ENCODE assay signal across 14 cellular contexts in genomic region chr5:14920121-14920520, GRCh38. TPM values are rescaled to one million over a fixed set of nuclear protein-coding genes. Genes with fewer than 3 reads are reported as not detected.
DNase-seq lines count a peak whose midpoint lies in the region; ATAC-seq, FAIRE-seq and TF ChIP-seq lines count a peak whose summit lies in the region.
"Had no signal": no experiment of that assay in that cellular context is flagged by ENCODE, and none has a peak within 500 bp of the region (broad histone marks: within the 10 kb centered on the region; RNA-seq: fewer than 3 reads in every experiment).

No MANE protein-coding gene starts in this region.

- CTCF ChIA-PET in SK-N-SH (lab: Yijun Ruan, JAX), result no interaction called here
- CTCF ChIA-PET in IMR-90 (lab: Yijun Ruan, JAX), result no interaction called here

- in situ Hi-C loops in IMR-90 (cut with MboI; ENCODE audit: low sequenced_read_pairs), result no loop called here

- FAIRE-seq in GM12891 (lab: Jason Lieb, UNC), result no peak

- H2AK5ac ChIP-seq in IMR-90 (ENCODE audit: low read depth, low read length), result no peak overlapping the region

- peaks cover 6 to 17% of the 10 kb centered on the region in 2 experiments for H3K4me1 ChIP-seq in SK-N-SH (ENCODE audit: control insufficient read depth in 1 of 2, insufficient read depth in 2 of 2, low read depth in 1 of 2, low read length in 1 of 2)
- H3K4me1 ChIP-seq in IMR-90 (ENCODE audit: control insufficient read depth, insufficient read depth, low read length), result peaks cover 15% of the 10 kb centered on the region

- peak overlapping the region; percentile 42 for H3K27ac Mint-ChIP-seq in activated T-helper 2 cell treated with anti-CD3 and anti-CD28 coated beads, Interferon-gamma antibody, Interleukin-2, Interleukin-4, amounts not matched to agents 10 μg/mL and 5 μg/mL and 100 μg/mL, durations not matched to agents 14 hours and 24 hours and 36 hours
- H3K27ac Mint-ChIP-seq in stimulated activated effector memory CD8-positive, alpha-beta T cell treated with anti-CD3 and anti-CD28 coated beads, Interleukin-12 subunit alpha, Interleukin-12 subunit beta, amount 100 ng/mL, for 72 hours, result peak overlapping the region; percentile 60

- peaks cover 32% of the 10 kb centered on the region for H3K4me1 Mint-ChIP-seq in activated T-helper 2 cell treated with anti-CD3 and anti-CD28 coated beads, Interferon-gamma antibody, Interleukin-2, Interleukin-4, amounts not matched to agents 10 μg/mL and 5 μg/mL and 100 μg/mL, durations not matched to agents 14 hours and 24 hours and 36 hours (ENCODE audit: low read depth)
- peaks cover 19% of the 10 kb centered on the region for H3K4me1 Mint-ChIP-seq in stimulated activated effector memory CD8-positive, alpha-beta T cell treated with anti-CD3 and anti-CD28 coated beads, Interleukin-12 subunit alpha, Interleukin-12 subunit beta, amount 100 ng/mL, for 72 hours

- H2BK120ac ChIP-seq in IMR-90 (ENCODE audit: low read depth, low read length), result peak overlapping the region; percentile 14; the same call in 1 of the 2 replicates

- H3K9me1 ChIP-seq in IMR-90 (ENCODE audit: insufficient read depth, low read length), result peaks cover 3% of the 10 kb centered on the region

- H3K4ac ChIP-seq in IMR-90 (ENCODE audit: low read depth, low read length), result peak overlapping the region; percentile 3; the same call in 1 of the 2 replicates

- no peak overlapping the region for H3K23ac ChIP-seq in IMR-90 (ENCODE audit: low read depth, low read length)

- dilution Hi-C loops in IMR-90 (cut with HindIII; ENCODE audit: low sequenced_read_pairs, unreplicated experiment), result no loop called here

- no peaks in the 10 kb centered on the region for H3K36me3 ChIP-seq in SK-N-SH (replicated peaks in 1 of 2; ENCODE audit: control insufficient read depth in 1 of 2, insufficient read depth in 2 of 2, low read length in 1 of 2)
- no peaks in the 10 kb centered on the region for H3K36me3 ChIP-seq in IMR-90 (ENCODE audit: control insufficient read depth, insufficient read depth, low read length)

- H3F3A ChIP-seq in SK-N-SH (replicated peaks; ENCODE audit: insufficient read depth), result peaks cover 15% of the 10 kb centered on the region

- H4K20me1 ChIP-seq in SK-N-SH (ENCODE audit: insufficient read depth), result no peaks in the 10 kb centered on the region
- H4K20me1 ChIP-seq in IMR-90 (ENCODE audit: insufficient read depth, low read length), result no peaks in the 10 kb centered on the region

- H2BK20ac ChIP-seq in IMR-90 (ENCODE audit: low read depth, low read length), result peak overlapping the region; percentile 63

- POLR2A ChIA-PET in SK-N-SH (lab: Yijun Ruan, JAX), result no interaction called here
- POLR2A ChIA-PET in IMR-90 (lab: Charles Lee; ENCODE audit: unreplicated experiment), result no interaction called here

- no peak overlapping the region for H3K27ac ChIP-seq in SK-N-SH (ENCODE audit: low read depth in 2 of 2, low read length in 1 of 2)
- no peak overlapping the region for H3K27ac ChIP-seq in IMR-90 (ENCODE audit: insufficient read depth, low read length)
- H3K27ac ChIP-seq: 22Rv1 had no signal

- peak overlapping the region; percentile 22; the same call in 1 of the 2 replicates for H3K56ac ChIP-seq in IMR-90 (ENCODE audit: extremely low read depth, insufficient read depth, low read length)

- H3K4me2 ChIP-seq in SK-N-SH (no peak overlapping the region), IMR-90 (ENCODE audit: low read depth, low read length) (no peak overlapping the region)

- 0 out of 3 replicates have a peak overlapping the region, but pooled peaks have one; percentile 60 for H2BK15ac ChIP-seq in IMR-90 (ENCODE audit: low read depth, low read length)

- intact Hi-C loops in IMR-90 (cut with micrococcal nuclease), result no loop called here
- intact Hi-C loops in activated T-helper 2 cell treated with anti-CD3 and anti-CD28 coated beads, Interferon-gamma antibody, Interleukin-2, Interleukin-4, amounts not matched to agents 10 μg/mL and 5 μg/mL and 100 μg/mL, durations not matched to agents 14 hours and 24 hours and 36 hours (cut with micrococcal nuclease), result loop anchor here (10.0 kb wide), 1 partner anchor 195 kb away; no protein-coding TSS in a partner anchor

- peak overlapping the region; percentile 48; the same call in 1 of the 2 replicates for H3K14ac ChIP-seq in IMR-90 (replicated peaks; ENCODE audit: low read depth, low read length)

- H2AFZ ChIP-seq in SK-N-SH (ENCODE audit: low read depth), result 0 out of 2 replicates have a peak overlapping the region, but pooled peaks have one; percentile 37
- no peak overlapping the region for H2AFZ ChIP-seq in IMR-90 (replicated peaks; ENCODE audit: low read length, poor library complexity)

- no peak for TF ChIP-seq EP300 in SK-N-SH (IDR thresholded peaks at IDR 0.05; ENCODE audit: borderline replicate concordance in 1 of 2, low read depth in 1 of 2, low read length in 1 of 2)

- H3K9me3 ChIP-seq in SK-N-SH, result no peaks in the 10 kb centered on the region
- H3K9me3 ChIP-seq in IMR-90 (ENCODE audit: control insufficient read depth, insufficient read depth, low read length), result no peaks in the 10 kb centered on the region

- H3K27me3 ChIP-seq in SK-N-SH (ENCODE audit: insufficient read depth) (no peaks in the 10 kb centered on the region), IMR-90 (ENCODE audit: control insufficient read depth, insufficient read depth, low read length) (no peaks in the 10 kb centered on the region)

- no peaks in the 10 kb centered on the region for H3K36me3 Mint-ChIP-seq in activated T-helper 2 cell treated with anti-CD3 and anti-CD28 coated beads, Interferon-gamma antibody, Interleukin-2, Interleukin-4, amounts not matched to agents 10 μg/mL and 5 μg/mL and 100 μg/mL, durations not matched to agents 14 hours and 24 hours and 36 hours (ENCODE audit: low read depth)
- H3K36me3 Mint-ChIP-seq in stimulated activated effector memory CD8-positive, alpha-beta T cell treated with anti-CD3 and anti-CD28 coated beads, Interleukin-12 subunit alpha, Interleukin-12 subunit beta, amount 100 ng/mL, for 72 hours, result peaks cover 6% of the 10 kb centered on the region
- H3K36me3 Mint-ChIP-seq: CD8-positive, alpha-beta memory T cell had no signal

- H2AK9ac ChIP-seq in IMR-90 (replicated peaks; ENCODE audit: low read depth, low read length, poor library complexity), result no peak overlapping the region

- no peak overlapping the region; the same call in 1 of the 2 replicates for H4K5ac ChIP-seq in IMR-90 (ENCODE audit: low read depth, low read length)

- TF ChIP-seq POLR2A in IMR-90 (IDR thresholded peaks at IDR 0.05; ENCODE audit: low read depth, low read length), result no peak
- no peak for TF ChIP-seq POLR2A in GM12891 (IDR thresholded peaks at IDR 0.05; ENCODE audit: low read depth, low read length)

- WGBS in SK-N-SH (ENCODE audit: low lambda C conversion rate), result 88% methylated on average over 3 of the region's 3 CpGs
- no CpG with 5 or more reads among the region's 3 CpGs for WGBS in IMR-90 (ENCODE audit: extremely low coverage in 2 of 2, insufficient read length in 1 of 2), 2 experiments

- no peak for TF ChIP-seq RAD21 in SK-N-SH (IDR thresholded peaks at IDR 0.05; ENCODE audit: low read length)
- no peak for TF ChIP-seq RAD21 in IMR-90 (IDR thresholded peaks at IDR 0.05; ENCODE audit: low read length)

- 0 out of 2 replicates have a peak overlapping the region, but pooled peaks have one; percentile 5 for H3K18ac ChIP-seq in IMR-90 (ENCODE audit: low read depth, low read length)

- ATAC-seq in SK-N-SH treated with all-trans-retinoic acid at 6 μM for 48 hours (no peak), IMR-90 (ENCODE audit: low read depth) (peak; percentile 34; the same call in 1 of the 2 replicates)
- ATAC-seq in stimulated activated effector memory CD8-positive, alpha-beta T cell treated with anti-CD3 and anti-CD28 coated beads, Interleukin-12 subunit alpha, Interleukin-12 subunit beta, amount 100 ng/mL, for 72 hours, result peak; percentile 71

- DNase-seq in SK-N-SH, result no peak
- peak; percentile 33 for DNase-seq in IMR-90
- no peak for DNase-seq in activated T-helper 2 cell treated with anti-CD3 and anti-CD28 coated beads, Interferon-gamma antibody, Interleukin-2, Interleukin-4, amounts not matched to agents 10 μg/mL and 5 μg/mL and 100 μg/mL, durations not matched to agents 14 hours and 24 hours and 36 hours (ENCODE audit: low spot score)
- no peak for DNase-seq in stimulated activated effector memory CD8-positive, alpha-beta T cell treated with anti-CD3 and anti-CD28 coated beads, Interleukin-12 subunit alpha, Interleukin-12 subunit beta, amount 100 ng/mL, for 72 hours (ENCODE audit: low spot score in 2 of 2)
- no peak for DNase-seq in GM12891 (ENCODE audit: insufficient read length, low spot score)
- no peak for DNase-seq in SHP77 treated with DMSO at 0.1 percent for 48 hours (lab: John Stamatoyannopoulos, UW)
- DNase-seq in GOT3 (lab: John Stamatoyannopoulos, UW), result no peak
- DNase-seq: CD8-positive, alpha-beta memory T cell; H9; NCI-H146; NCI-H2081 treated with DMSO at 0.1 percent for 48 hours; NCI-H524 treated with DMSO at 0.1 percent for 48 hours had no signal

- H3K9ac ChIP-seq in SK-N-SH (no peak overlapping the region), IMR-90 (ENCODE audit: low read depth, low read length) (no peak overlapping the region)

- BruUV-seq in IMR-90 (replicated peaks; lab: Mats Ljungman, UMichigan), result no TSS peak

- H3K9me3 Mint-ChIP-seq in activated T-helper 2 cell treated with anti-CD3 and anti-CD28 coated beads, Interferon-gamma antibody, Interleukin-2, Interleukin-4, amounts not matched to agents 10 μg/mL and 5 μg/mL and 100 μg/mL, durations not matched to agents 14 hours and 24 hours and 36 hours, result peaks cover 4% of the 10 kb centered on the region
- no peaks in the 10 kb centered on the region for H3K9me3 Mint-ChIP-seq in stimulated activated effector memory CD8-positive, alpha-beta T cell treated with anti-CD3 and anti-CD28 coated beads, Interleukin-12 subunit alpha, Interleukin-12 subunit beta, amount 100 ng/mL, for 72 hours
- H3K9me3 Mint-ChIP-seq: CD8-positive, alpha-beta memory T cell; H9 had no signal

- no peaks in the 10 kb centered on the region for H3K79me2 ChIP-seq in SK-N-SH (ENCODE audit: insufficient read depth)

- no peak overlapping the region for H2BK5ac ChIP-seq in IMR-90 (ENCODE audit: low read depth, low read length, poor library complexity, severe bottlenecking)

- H3K4me3 ChIP-seq in SK-N-SH (ENCODE audit: low read depth in 2 of 2, low read length in 1 of 2) (no peak overlapping the region), IMR-90 (ENCODE audit: insufficient read depth, low read depth, low read length) (no peak overlapping the region)

- TF ChIP-seq CTCF in SK-N-SH (IDR thresholded peaks at IDR 0.05), result no peak
- no peak for TF ChIP-seq CTCF in IMR-90 (conservative IDR thresholded peaks at IDR 0.05; ENCODE audit: low read depth, low read length)

- H4K91ac ChIP-seq in IMR-90 (ENCODE audit: insufficient read depth, low read depth, low read length), result peak overlapping the region; percentile 28; the same call in 1 of the 2 replicates

- H4K8ac ChIP-seq in IMR-90 (ENCODE audit: low read depth in 2 of 2, low read length in 2 of 2), result peak overlapping the region; percentile 9 to 16; a peak in 1 of 4 replicates

- H3K27me3 Mint-ChIP-seq in activated T-helper 2 cell treated with anti-CD3 and anti-CD28 coated beads, Interferon-gamma antibody, Interleukin-2, Interleukin-4, amounts not matched to agents 10 μg/mL and 5 μg/mL and 100 μg/mL, durations not matched to agents 14 hours and 24 hours and 36 hours (ENCODE audit: low read depth), result no peaks in the 10 kb centered on the region

- H3K9me2 ChIP-seq in SK-N-SH, result no peaks in the 10 kb centered on the region

- H3K4me3 Mint-ChIP-seq in activated T-helper 2 cell treated with anti-CD3 and anti-CD28 coated beads, Interferon-gamma antibody, Interleukin-2, Interleukin-4, amounts not matched to agents 10 μg/mL and 5 μg/mL and 100 μg/mL, durations not matched to agents 14 hours and 24 hours and 36 hours (ENCODE audit: low read depth), result no peak overlapping the region
- no peak overlapping the region for H3K4me3 Mint-ChIP-seq in stimulated activated effector memory CD8-positive, alpha-beta T cell treated with anti-CD3 and anti-CD28 coated beads, Interleukin-12 subunit alpha, Interleukin-12 subunit beta, amount 100 ng/mL, for 72 hours
- H3K4me3 Mint-ChIP-seq: CD8-positive, alpha-beta memory T cell; H9 had no signal

- no peaks in the 10 kb centered on the region for H3K79me1 ChIP-seq in IMR-90 (ENCODE audit: low read depth in 1 of 2, low read length in 2 of 2)

RNA-seq across cellular contexts. Expression of gene ANKH, which starts 48.5 kb away (rescaled TPM):
- polyA plus RNA-seq in SK-N-SH (2012; rRNA removed) (14.8 and 22.0 TPM in 2 replicates), IMR-90 (2012; rRNA removed) (15.4 and 17.2 TPM in 2 replicates)
- polyA plus RNA-seq in SK-N-SH (2012; cell fraction: cytosol; rRNA removed), result 13.9 and 22.2 TPM in 2 replicates
- 14.6 and 16.6 TPM in 2 replicates for polyA plus RNA-seq in SK-N-SH (2012; cell fraction: nucleus; rRNA removed)
- 5.2 and 5.6 TPM in 2 replicates for total RNA-seq in IMR-90 (2012; rRNA removed)
- polyA plus RNA-seq in IMR-90 (2012; cell fraction: cytosol; rRNA removed), result 11.0 and 13.8 TPM in 2 replicates
- polyA plus RNA-seq in IMR-90 (2012; cell fraction: nucleus; rRNA removed; ENCODE audit: low replicate concordance), result 8.9 TPM in 2 replicates
- 45.0 and 45.4 TPM in 2 replicates for total RNA-seq in activated T-helper 2 cell treated with anti-CD3 and anti-CD28 coated beads, Interferon-gamma antibody, Interleukin-2, Interleukin-4, amounts not matched to agents 10 μg/mL and 5 μg/mL and 100 μg/mL, durations not matched to agents 14 hours and 24 hours and 36 hours
- 15.5 TPM for polyA plus RNA-seq in GM12891 (2012; ENCODE audit: low read depth, missing spikeins)
